Comparison of ENCODE assay signal across 16 cellular contexts in the genomic region with DNA sequence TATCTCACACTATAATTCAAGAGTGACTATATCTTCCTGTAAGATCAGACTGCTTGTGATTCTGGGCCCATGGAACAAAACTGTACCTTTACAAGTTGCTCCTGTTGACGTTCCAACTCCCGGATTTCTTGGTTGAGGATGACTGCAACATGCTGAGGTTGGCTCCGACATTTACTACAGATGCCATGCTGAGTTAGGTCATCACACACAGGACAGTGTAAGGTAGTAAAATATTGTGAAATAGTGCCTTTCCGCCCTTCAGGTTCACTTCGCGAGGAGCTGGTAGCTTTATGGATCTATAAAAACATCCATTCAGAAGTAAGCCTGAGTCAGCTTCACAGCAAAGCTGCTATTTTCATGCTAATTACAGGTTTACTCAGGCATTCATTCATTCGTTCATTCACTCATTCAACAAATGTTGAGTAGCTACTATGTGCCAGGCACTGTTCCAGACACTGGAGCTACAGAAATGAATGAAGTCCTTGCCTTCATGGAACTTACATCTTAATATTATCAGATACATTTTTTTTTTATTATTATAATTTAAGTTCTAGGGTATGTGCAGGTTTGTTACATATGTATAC.
"Had no signal": no experiment of that assay in that cellular context is flagged by ENCODE, and none has a peak within 500 bp of the region (broad histone marks: within the 10 kb centered on the region; RNA-seq: fewer than 3 reads in every experiment).

No MANE protein-coding gene starts in this region.

- H3K4me3 ChIP-seq: cardiac muscle cell, upper lobe of left lung had no signal

- H3K27ac ChIP-seq: cardiac muscle cell, foreskin keratinocyte, upper lobe of left lung had no signal

- H3K4me1 Mint-ChIP-seq: endodermal cell, memory B cell had no signal

- H3K27me3 Mint-ChIP-seq: activated CD4-positive, alpha-beta memory T cell treated with anti-CD3 and anti-CD28 coated beads, Interleukin-2, amount 10 ng/mL, durations not matched to agents 7 days and 5 days; activated naive CD4-positive, alpha-beta T cell treated with anti-CD3 and anti-CD28 coated beads, Interleukin-2, amount 10 ng/mL, durations not matched to agents 7 days and 5 days; memory B cell had no signal

- DNase-seq: activated CD4-positive, alpha-beta memory T cell treated with anti-CD3 and anti-CD28 coated beads, Interleukin-2, amount 10 ng/mL, durations not matched to agents 7 days and 5 days; activated CD4-positive, alpha-beta T cell treated with anti-CD3 and anti-CD28 coated beads for 4 hours; activated CD4-positive, CD25-positive, alpha-beta regulatory T cell; activated effector memory CD4-positive, alpha-beta T cell treated with anti-CD3 and anti-CD28 coated beads, Interleukin-2, amount 50 U/mL, for 16 hours; activated naive CD4-positive, alpha-beta T cell treated with anti-CD3 and anti-CD28 coated beads, Interleukin-2, amount 10 ng/mL, durations not matched to agents 7 days and 5 days; cortex of kidney; endodermal cell; occipital lobe; retina; stimulated activated CD4-positive, alpha-beta T cell treated with anti-CD3 and anti-CD28 coated beads, Interleukin-4, amount 100 ng/mL, for 24 hours; stimulated activated naive CD4-positive, alpha-beta T cell treated with Interleukin-2 at 50 U/mL for 16 hours; upper lobe of left lung had no signal

- H3K9me3 Mint-ChIP-seq: memory B cell had no signal

- H3K27ac Mint-ChIP-seq: activated CD4-positive, alpha-beta memory T cell treated with anti-CD3 and anti-CD28 coated beads, Interleukin-2, amount 10 ng/mL, durations not matched to agents 7 days and 5 days; activated naive CD4-positive, alpha-beta T cell treated with anti-CD3 and anti-CD28 coated beads, Interleukin-2, amount 10 ng/mL, durations not matched to agents 7 days and 5 days; endodermal cell; memory B cell; T-helper 1 cell treated with Interleukin-12 subunit alpha and Interleukin-12 subunit beta and Interleukin-4 antibody, amounts not matched to agents 30 μg/mL and 1 μg/mL, for 36 hours had no signal

- H3K27me3 ChIP-seq: cardiac muscle cell, foreskin keratinocyte, upper lobe of left lung had no signal

- H3K4me1 ChIP-seq: foreskin keratinocyte, upper lobe of left lung had no signal

- H3K9me3 ChIP-seq: upper lobe of left lung had no signal

- H3K4me3 Mint-ChIP-seq: activated CD4-positive, alpha-beta memory T cell treated with anti-CD3 and anti-CD28 coated beads, Interleukin-2, amount 10 ng/mL, durations not matched to agents 7 days and 5 days; activated naive CD4-positive, alpha-beta T cell treated with anti-CD3 and anti-CD28 coated beads, Interleukin-2, amount 10 ng/mL, durations not matched to agents 7 days and 5 days; endodermal cell; memory B cell; T-helper 1 cell treated with Interleukin-12 subunit alpha and Interleukin-12 subunit beta and Interleukin-4 antibody, amounts not matched to agents 30 μg/mL and 1 μg/mL, for 36 hours had no signal
